ENCODE assay signal across 8 cellular contexts in genomic region chr11:112004389-112004788, GRCh38. TPM values are rescaled to one million over a fixed set of nuclear protein-coding genes. Genes with fewer than 3 reads are reported as not detected.
DNase-seq lines count a peak whose midpoint lies in the region; ATAC-seq and TF ChIP-seq lines count a peak whose summit lies in the region.

No MANE protein-coding gene starts in this region.

- no peaks in the 10 kb centered on the region for H3K79me2 ChIP-seq in GM23338 (replicated peaks; ENCODE audit: insufficient read depth)

- no peak for DNase-seq in activated CD4-positive, CD25-positive, alpha-beta regulatory T cell treated with anti-CD3 and anti-CD28 coated beads, Interleukin-2, amount 50 U/mL, for 72 hours
- DNase-seq in GM23338 (ENCODE audit: low spot score) = peak; percentile 68
- peak; percentile 53 for DNase-seq in NB4 (ENCODE audit: low read depth)
- DNase-seq in fibroblast of pulmonary artery (ENCODE audit: low read depth) = no peak
- DNase-seq in globus pallidus (ENCODE audit: low spot score) = no peak
- no peak for DNase-seq in sciatic nerve (ENCODE audit: low spot score)

- no peaks in the 10 kb centered on the region for H3K27me3 ChIP-seq in GM23338 (ENCODE audit: insufficient read depth)

- no peak overlapping the region for H3K27ac ChIP-seq in GM23338 (ENCODE audit: low read depth)

- H3K27me3 Mint-ChIP-seq in GM23338 (ENCODE audit: insufficient read depth, low read depth, poor library complexity) = peaks cover 7% of the 10 kb centered on the region

- H2AFZ ChIP-seq in GM23338 = no peak overlapping the region

- H3K4me3 Mint-ChIP-seq in GM23338 = no peak overlapping the region

- no peaks in the 10 kb centered on the region for H4K20me1 ChIP-seq in GM23338 (replicated peaks; ENCODE audit: insufficient read depth)

- peak; percentile 56 to 62 for ATAC-seq in activated CD4-positive, CD25-positive, alpha-beta regulatory T cell treated with anti-CD3 and anti-CD28 coated beads, Interleukin-2, amount 50 U/mL, for 24 hours
- ATAC-seq in GM23338 (peak; percentile 87), sciatic nerve (no peak), HG02938 (IDR thresholded peaks at IDR 0.05; ENCODE audit: unreplicated experiment) (no peak)

- H3K4me3 ChIP-seq in GM23338 (no peak overlapping the region), NB4 (ENCODE audit: low read depth, low read length) (no peak overlapping the region), fibroblast of pulmonary artery (replicated peaks; ENCODE audit: low read depth, low read length) (no peak overlapping the region)

- intact Hi-C loops in sciatic nerve (cut with DNase I) = no loop called here

- H3K9me2 ChIP-seq in GM23338 (ENCODE audit: insufficient read depth) = no peaks in the 10 kb centered on the region

- H3K4me1 Mint-ChIP-seq in GM23338 = no peaks in the 10 kb centered on the region

- TF ChIP-seq POLR2A in NB4 (IDR thresholded peaks at IDR 0.05; ENCODE audit: extremely low read depth, insufficient read length) = no peak

- TF ChIP-seq CTCF in GM23338 (conservative IDR thresholded peaks at IDR 0.05; ENCODE audit: low read depth in 2 of 2) = peak; percentile 54 to 55
- TF ChIP-seq CTCF in NB4 (IDR thresholded peaks at IDR 0.05; ENCODE audit: low read depth, low read length) = peak; percentile 69
- peak; percentile 32 for TF ChIP-seq CTCF in fibroblast of pulmonary artery (IDR thresholded peaks at IDR 0.05; ENCODE audit: low read length, missing control alignments)

- H3F3A ChIP-seq in GM23338 (replicated peaks; ENCODE audit: low read depth) = no peaks in the 10 kb centered on the region

- no peak overlapping the region for H3K4me2 ChIP-seq in GM23338

- no peaks in the 10 kb centered on the region for H3K4me1 ChIP-seq in GM23338 (ENCODE audit: insufficient read depth)

- H3K36me3 ChIP-seq in GM23338 (ENCODE audit: insufficient read depth) = no peaks in the 10 kb centered on the region

- H3K9me3 Mint-ChIP-seq in GM23338 = peaks cover 55% of the 10 kb centered on the region

- no peak overlapping the region for H3K27ac Mint-ChIP-seq in GM23338

- peaks cover 60% of the 10 kb centered on the region for H3K36me3 Mint-ChIP-seq in GM23338 (ENCODE audit: low read depth)

TF ChIP-seq in GM23338, 12 proteins besides CTCF, POLR2A, EP300 and RAD21 (continues in another document):
- TF ChIP-seq EZH2phosphoT487 (IDR thresholded peaks at IDR 0.05; ENCODE audit: unreplicated experiment) = no peak
- no peak for TF ChIP-seq REST (IDR thresholded peaks at IDR 0.05; ENCODE audit: unreplicated experiment)
- no peak for TF ChIP-seq JUNB (IDR thresholded peaks at IDR 0.05; ENCODE audit: unreplicated experiment)
- no peak for TF ChIP-seq ZNF462 (CRISPR knock-in tag; IDR thresholded peaks at IDR 0.05)
- TF ChIP-seq POLR2AphosphoS5 (IDR thresholded peaks at IDR 0.05; ENCODE audit: low read depth) = no peak
- no peak for TF ChIP-seq ETS1 (IDR thresholded peaks at IDR 0.05)
- TF ChIP-seq STAT1 (IDR thresholded peaks at IDR 0.05; ENCODE audit: unreplicated experiment) = no peak
- TF ChIP-seq CREB1 (CRISPR knock-in tag; IDR thresholded peaks at IDR 0.05; ENCODE audit: low read depth) = no peak
- TF ChIP-seq EZH2 (IDR thresholded peaks at IDR 0.05; ENCODE audit: low read depth, unreplicated experiment) = no peak
- no peak for TF ChIP-seq NANOG (IDR thresholded peaks at IDR 0.05; ENCODE audit: borderline replicate concordance)
- TF ChIP-seq ZNF331 (CRISPR knock-in tag; IDR thresholded peaks at IDR 0.05; ENCODE audit: low read depth) = no peak

RNA-seq across cellular contexts. Expression of gene DLAT, which starts 20.8 kb away (rescaled TPM):
- 58.4 and 66.5 TPM in 2 replicates for total RNA-seq in GM23338 (2014; rRNA removed; shearing (Covaris generic))
- polyA plus RNA-seq in GM23338 (2016; fragmentation: Nextera tagmentation; extraction: Ambion mirVana) = 25.2 and 31.8 TPM in 2 replicates
- 19.4 TPM for total RNA-seq in sciatic nerve

Comparison
In these comparisons a context has a peak if more than half of its experiments do, and no peak if none do; other contexts are left out.
1. ATAC-seq: peak in activated CD4-positive, CD25-positive, alpha-beta regulatory T cell treated with anti-CD3 and anti-CD28 coated beads, Interleukin-2, amount 50 U/mL, for 24 hours (2 of 2) and GM23338 (single experiment); none in sciatic nerve (single experiment) and HG02938 (single experiment).
2. DNase-seq: peak in GM23338 (single experiment) and NB4 (single experiment); none in activated CD4-positive, CD25-positive, alpha-beta regulatory T cell treated with anti-CD3 and anti-CD28 coated beads, Interleukin-2, amount 50 U/mL, for 72 hours (single experiment), fibroblast of pulmonary artery (single experiment), globus pallidus (single experiment) and sciatic nerve (single experiment).
3. Peak in every context shown above with its lines, with median percentiles within 50 percentile points of each other: CTCF ChIP-seq.